ENCODE assay signal across 9 cellular contexts in genomic region chr1:162276493-162276892, GRCh38.
DNase-seq lines count a peak whose midpoint lies in the region; TF ChIP-seq lines count a peak whose summit lies in the region.
"Had no signal": no experiment of that assay in that cellular context is flagged by ENCODE, and none has a peak within 500 bp of the region (broad histone marks: within the 10 kb centered on the region; RNA-seq: fewer than 3 reads in every experiment).

No MANE protein-coding gene starts in this region.

- TF ChIP-seq EP300 in transverse colon (IDR thresholded peaks at IDR 0.05; ENCODE audit: low read depth), result no peak

- 26% methylated on average over 1 of the region's 1 CpG; no CpG with 5 or more reads in 1 of the 2 donors for WGBS in transverse colon (ENCODE audit: low coverage in 1 of 2), 2 donors

- peak; percentile 53 for DNase-seq in Ammon's horn (ENCODE audit: low spot score)
- DNase-seq in HL-60 (ENCODE audit: low read depth in 1 of 2, low spot score in 1 of 2), result peak in 1 of 2 experiments; percentile 31
- peak; percentile 44 for DNase-seq in RKO (ENCODE audit: low spot score)
- peak; percentile 47 for DNase-seq in fibroblast of peridontal ligament (ENCODE audit: extremely low read depth)
- DNase-seq in transverse colon, result no peak
- DNase-seq in NCI-H187 treated with DMSO at 0.1 percent for 48 hours (lab: John Stamatoyannopoulos, UW), result no peak
- DNase-seq in NK-92 treated with Interleukin-12 subunit alpha and Interleukin-12 subunit beta, amount 100 ng/mL, for 24 hours (lab: John Stamatoyannopoulos, UW), result no peak
- DNase-seq in mesenteric fat pad (ENCODE audit: low spot score), result no peak

- no peaks in the 10 kb centered on the region for H3K27me3 ChIP-seq in HL-60 (ENCODE audit: insufficient read depth, poor library complexity, severe bottlenecking)
- H3K27me3 ChIP-seq in transverse colon, result no peaks in the 10 kb centered on the region

- no peaks in the 10 kb centered on the region for H3K9me3 ChIP-seq in transverse colon

- in situ Hi-C loops in transverse colon (cut with MboI; ENCODE audit: low pct_ligation_motif_present in 1 of 4, low pct_unique_long_range_greater_than_20kb in 1 of 4, low sequenced_read_pairs in 3 of 4), result loop anchor here in 2 of 4 donors (10.0 kb wide), 1 partner anchor 222 kb away; no protein-coding TSS in a partner anchor

- intact Hi-C loops in transverse colon (cut with DNase I; ENCODE audit: low total_unique reads), result loop anchor here (5.0 kb wide), 1 partner anchor 219 kb away; no protein-coding TSS in a partner anchor

- H3K27ac ChIP-seq in HL-60 (replicated peaks) (no peak overlapping the region), transverse colon (no peak overlapping the region)
- H3K27ac ChIP-seq: epithelial cell of prostate had no signal

- H3K36me3 ChIP-seq in transverse colon, result no peaks in the 10 kb centered on the region

- H3K4me1 ChIP-seq in transverse colon, result no peaks in the 10 kb centered on the region

- H3K4me3 ChIP-seq in HL-60 (replicated peaks; ENCODE audit: insufficient read depth, low read length) (no peak overlapping the region), transverse colon (no peak overlapping the region)

- no peak for TF ChIP-seq POLR2A in transverse colon (IDR thresholded peaks at IDR 0.05)

- TF ChIP-seq CTCF in HL-60 (IDR thresholded peaks at IDR 0.05; ENCODE audit: insufficient read depth, low read length) (peak; percentile 20), transverse colon (IDR thresholded peaks at IDR 0.05) (peak in 4 of 5 experiments; percentile 37 to 42 (median 38))

Comparison
In these comparisons a context has a peak if more than half of its experiments do, and no peak if none do; other contexts are left out.
1. DNase-seq: peak in Ammon's horn (single experiment), RKO (single experiment) and fibroblast of peridontal ligament (single experiment); none in transverse colon (single experiment), NCI-H187 treated with DMSO at 0.1 percent for 48 hours (single experiment), NK-92 treated with Interleukin-12 subunit alpha and Interleukin-12 subunit beta, amount 100 ng/mL, for 24 hours (single experiment) and mesenteric fat pad (single experiment).